Comparison of ENCODE assay signal across 1 cellular context in the genomic region with DNA sequence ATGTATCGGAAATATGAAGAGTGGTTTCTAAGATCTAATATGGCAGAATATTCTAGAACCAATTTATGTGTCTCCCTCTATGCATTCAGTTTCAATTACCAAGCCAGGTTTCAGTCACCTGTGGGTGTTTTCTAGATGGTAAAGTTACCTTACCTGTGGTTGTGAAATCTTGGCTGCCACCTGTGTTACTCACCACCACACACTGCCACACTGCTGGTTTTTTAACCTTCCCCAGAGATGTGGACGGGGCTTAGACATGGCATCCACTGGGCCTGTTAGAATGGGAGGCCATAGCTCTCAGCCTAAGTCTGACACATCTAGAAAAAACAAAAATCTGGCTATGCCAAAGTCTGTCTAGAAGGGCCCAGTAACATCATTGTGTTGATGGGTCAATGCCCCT.
TF ChIP-seq lines count a peak whose summit lies in the region.

No MANE protein-coding gene starts in this region.

TF ChIP-seq in H1, 55 proteins besides CTCF, POLR2A, EP300 and RAD21 (continued from another document):
- TF ChIP-seq SP4 (IDR thresholded peaks at IDR 0.05; ENCODE audit: low read length), result no peak
- no peak for TF ChIP-seq RBBP5 (IDR thresholded peaks at IDR 0.05; ENCODE audit: borderline replicate concordance, low read depth, low read length)
- TF ChIP-seq EZH2 (IDR thresholded peaks at IDR 0.05; ENCODE audit: low read depth, low read length, severe bottlenecking), result no peak
- TF ChIP-seq, protein P1, sequence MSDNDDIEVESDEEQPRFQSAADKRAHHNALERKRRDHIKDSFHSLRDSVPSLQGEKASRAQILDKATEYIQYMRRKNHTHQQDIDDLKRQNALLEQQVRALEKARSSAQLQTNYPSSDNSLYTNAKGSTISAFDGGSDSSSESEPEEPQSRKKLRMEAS (IDR thresholded peaks at IDR 0.05), result no peak
- TF ChIP-seq TAF1 (IDR thresholded peaks at IDR 0.05; ENCODE audit: low read depth, low read length), result no peak
- no peak for TF ChIP-seq TCF12 (IDR thresholded peaks at IDR 0.05; ENCODE audit: low read depth, low read length)
- no peak for TF ChIP-seq CHD2 (IDR thresholded peaks at IDR 0.05; ENCODE audit: low read length)
- no peak for TF ChIP-seq CBX8 (IDR thresholded peaks at IDR 0.05; ENCODE audit: borderline replicate concordance, low read depth, low read length)
- TF ChIP-seq ASH2L (IDR thresholded peaks at IDR 0.05; ENCODE audit: low read length), result no peak
- TF ChIP-seq TBP (IDR thresholded peaks at IDR 0.05; ENCODE audit: low read depth, low read length), result no peak
- no peak for TF ChIP-seq JUND (IDR thresholded peaks at IDR 0.05; ENCODE audit: low read length)
- TF ChIP-seq KDM5A (IDR thresholded peaks at IDR 0.05; ENCODE audit: low read length), result no peak
- TF ChIP-seq SP2 (IDR thresholded peaks at IDR 0.05; ENCODE audit: low read length), result no peak
- no peak for TF ChIP-seq FOSL1 (IDR thresholded peaks at IDR 0.05; ENCODE audit: insufficient read depth, low read depth, low read length)
- TF ChIP-seq GABPA (IDR thresholded peaks at IDR 0.05; ENCODE audit: borderline replicate concordance, insufficient read depth, low read length), result no peak
- TF ChIP-seq HDAC6 (IDR thresholded peaks at IDR 0.05; ENCODE audit: low read depth, low read length), result no peak
